ENCODE assay signal across 8 cellular contexts in the genomic region with DNA sequence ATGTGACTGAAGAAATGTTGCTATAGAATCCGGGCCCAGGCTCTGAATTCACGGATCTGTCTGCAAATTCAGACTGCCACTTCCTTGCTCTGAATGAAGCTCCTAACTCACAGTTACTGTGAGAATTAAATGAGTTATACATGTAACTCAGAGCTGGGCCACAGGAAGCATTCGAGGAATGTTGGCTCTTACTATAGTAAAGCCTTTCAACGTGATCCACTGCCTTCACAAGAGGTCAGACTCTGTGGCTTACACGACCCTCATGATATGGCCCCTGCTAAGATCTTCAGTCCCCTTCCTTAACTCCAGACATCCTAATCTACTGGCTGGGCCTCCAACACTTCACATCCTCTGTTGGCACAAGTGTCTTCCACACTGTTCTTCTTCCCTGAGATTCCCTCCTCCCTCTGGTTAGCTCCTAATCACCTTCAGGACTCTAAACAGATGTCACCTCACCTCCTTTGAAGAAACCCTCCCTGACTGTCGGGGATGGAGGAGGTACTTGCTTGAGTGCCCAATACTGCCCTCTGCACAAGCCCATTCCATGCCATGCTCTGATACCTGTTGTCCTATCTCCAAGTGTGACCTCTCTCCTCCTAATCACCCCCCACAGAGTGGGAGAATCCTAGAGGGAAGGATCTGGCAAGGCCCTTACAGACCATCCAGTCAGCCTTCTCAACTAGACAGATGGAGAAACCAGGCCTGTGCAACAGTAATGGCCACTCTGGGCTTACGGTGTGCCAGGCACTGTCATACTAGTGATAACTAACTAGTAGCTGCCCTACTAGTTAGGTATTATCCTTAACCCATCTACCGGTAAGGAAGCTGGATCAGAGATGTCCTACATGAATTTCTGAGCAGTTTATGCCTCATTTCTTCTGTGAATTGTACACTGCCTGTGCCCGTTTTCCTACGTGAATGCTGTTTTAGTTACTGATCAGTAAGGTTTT. TPM values are rescaled to one million over a fixed set of nuclear protein-coding genes. Genes with fewer than 3 reads are reported as not detected.
DNase-seq lines count a peak whose midpoint lies in the region; ATAC-seq and TF ChIP-seq lines count a peak whose summit lies in the region.

No MANE protein-coding gene starts in this region.

- peak overlapping the region; percentile 86 for H3K4me3 ChIP-seq in HFF-Myc (replicated peaks; ENCODE audit: low read depth, low read length)
- peak overlapping the region; percentile 92 to 95 for H3K4me3 ChIP-seq in body of pancreas

- 32 to 38% methylated on average over 10 of the region's 10 CpGs for WGBS in body of pancreas, 2 donors

- peaks cover 15% of the 10 kb centered on the region for H3K4me1 ChIP-seq in body of pancreas

- peak overlapping the region; percentile 71 for H3K27ac ChIP-seq in 22Rv1
- peak overlapping the region in 1 of 4 donors; percentile 83 for H3K27ac ChIP-seq in body of pancreas

- intact Hi-C loops in body of pancreas (cut with DNase I), result no loop called here

- no peak for ATAC-seq in body of pancreas
- ATAC-seq in HG03159 (IDR thresholded peaks at IDR 0.05; ENCODE audit: unreplicated experiment), result no peak
- ATAC-seq in HG03354 (IDR thresholded peaks at IDR 0.05; ENCODE audit: poor library complexity, severe bottlenecking, unreplicated experiment), result no peak

- DNase-seq in HFF-Myc (ENCODE audit: extremely low read depth, low read depth) (no peak), body of pancreas (no peak), lung microvascular endothelial cell (ENCODE audit: low read depth in 2 of 2) (peak; percentile 11 to 16), NCI-H748 treated with DMSO at 0.1 percent for 48 hours (lab: John Stamatoyannopoulos, UW) (no peak)
- no peak for DNase-seq in activated CD4-positive, alpha-beta T cell treated with anti-CD3 and anti-CD28 coated beads, Interleukin-2, amount 50 U/mL, for 48 hours

- H3K27me3 ChIP-seq in body of pancreas, result no peaks in the 10 kb centered on the region

- TF ChIP-seq CTCF in 22Rv1 (IDR thresholded peaks at IDR 0.05) (no peak), HFF-Myc (IDR thresholded peaks at IDR 0.05; ENCODE audit: low read depth, low read length, missing control alignments) (no peak), body of pancreas (IDR thresholded peaks at IDR 0.05) (no peak)

- peaks cover 5 to 27% of the 10 kb centered on the region in 2 donors for H3K36me3 ChIP-seq in body of pancreas (replicated peaks in 1 of 2; ENCODE audit: insufficient read depth in 1 of 2, low read depth in 2 of 2)

- TF ChIP-seq POLR2A in body of pancreas (IDR thresholded peaks at IDR 0.05), result no peak

- H3K9me3 ChIP-seq in body of pancreas, result no peaks in the 10 kb centered on the region

RNA-seq across cellular contexts. Expression of gene ACTR8, which starts 1.3 kb away (rescaled TPM):
- 10 to 100 TPM; 13.5 to 19.5 TPM for total RNA-seq in body of pancreas
- total RNA-seq in lung microvascular endothelial cell, result 26.2 and 33.3 TPM in 2 replicates

RNA-seq across cellular contexts. Expression of gene SELENOK, which starts 11.0 kb away (rescaled TPM):
- total RNA-seq in body of pancreas (10 to 100 TPM; 14.5 to 36.1 TPM), lung microvascular endothelial cell (21.6 and 36.9 TPM in 2 replicates)

RNA-seq across cellular contexts. Expression of gene IL17RB, which starts 34.3 kb away (rescaled TPM):
- total RNA-seq in body of pancreas (10 to 100 TPM; 16.5 to 17.6 TPM), lung microvascular endothelial cell (not detected in 2 replicates)

RNA-seq across cellular contexts. Expression of gene CHDH, which starts 34.5 kb away (rescaled TPM):
- total RNA-seq in body of pancreas (10 to 100 TPM; 21.5 to 26.0 TPM), lung microvascular endothelial cell (under 0.01 TPM in 2 replicates)

Comparison
In these comparisons a context has a peak if more than half of its experiments do, and no peak if none do; other contexts are left out.
1. DNase-seq: peak in lung microvascular endothelial cell (2 of 2); none in HFF-Myc (single experiment), body of pancreas (0 of 4), NCI-H748 treated with DMSO at 0.1 percent for 48 hours (single experiment) and activated CD4-positive, alpha-beta T cell treated with anti-CD3 and anti-CD28 coated beads, Interleukin-2, amount 50 U/mL, for 48 hours (0 of 2).
2. RNA of gene IL17RB, which starts 34.3 kb away (total RNA-seq): 16.5 to 17.6 TPM in body of pancreas; not detected in lung microvascular endothelial cell; every median in the first group is over 10 times any median in the second.